In the genomic region with DNA sequence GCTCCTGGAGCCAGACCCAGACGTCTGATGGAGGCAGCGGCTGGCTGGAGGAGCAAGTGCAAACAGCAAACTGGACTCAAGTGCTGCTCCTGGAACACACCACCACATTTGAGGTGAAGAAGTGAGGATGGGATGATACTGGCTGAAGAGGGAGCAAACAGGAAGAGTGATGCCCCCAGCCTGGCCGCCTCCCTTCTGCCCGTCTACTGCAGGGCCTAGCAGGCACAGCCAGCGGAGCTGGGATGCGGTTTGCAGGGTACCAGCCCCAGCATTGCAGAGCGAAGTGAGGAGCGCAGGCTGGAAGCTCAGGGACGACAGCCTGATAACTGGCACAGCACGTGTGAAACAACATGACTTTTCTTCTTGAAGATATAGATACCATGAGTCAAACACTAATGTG, we compare ENCODE assay signal across 2 cellular contexts.
TF ChIP-seq lines count a peak whose summit lies in the region.

No MANE protein-coding gene starts in this region.

TF ChIP-seq in IMR-90, 13 proteins besides CTCF, POLR2A, EP300 and RAD21:
- TF ChIP-seq CEBPB (IDR thresholded peaks at IDR 0.05; ENCODE audit: low read depth, low read length) (no peak), MAZ (IDR thresholded peaks at IDR 0.05; ENCODE audit: borderline replicate concordance, low read depth, low read length) (no peak), RFX5 (IDR thresholded peaks at IDR 0.05; ENCODE audit: low read depth, low read length) (no peak), MXI1 (IDR thresholded peaks at IDR 0.05; ENCODE audit: borderline replicate concordance, low read depth, low read length) (no peak), FOS (IDR thresholded peaks at IDR 0.05; ENCODE audit: low read depth, low read length) (no peak), BHLHE40 (IDR thresholded peaks at IDR 0.05; ENCODE audit: low read depth, low read length) (no peak), CHD1 (IDR thresholded peaks at IDR 0.05; ENCODE audit: low read depth, low read length) (no peak), MAFK (IDR thresholded peaks at IDR 0.05; ENCODE audit: low read depth, low read length) (no peak), SMC3 (IDR thresholded peaks at IDR 0.05; ENCODE audit: low read depth, low read length) (no peak), RCOR1 (IDR thresholded peaks at IDR 0.05; ENCODE audit: insufficient replicate concordance, low read length) (no peak), NFE2L2 (IDR thresholded peaks at IDR 0.05; ENCODE audit: low read depth, low read length) (no peak)
- TF ChIP-seq, protein P1, sequence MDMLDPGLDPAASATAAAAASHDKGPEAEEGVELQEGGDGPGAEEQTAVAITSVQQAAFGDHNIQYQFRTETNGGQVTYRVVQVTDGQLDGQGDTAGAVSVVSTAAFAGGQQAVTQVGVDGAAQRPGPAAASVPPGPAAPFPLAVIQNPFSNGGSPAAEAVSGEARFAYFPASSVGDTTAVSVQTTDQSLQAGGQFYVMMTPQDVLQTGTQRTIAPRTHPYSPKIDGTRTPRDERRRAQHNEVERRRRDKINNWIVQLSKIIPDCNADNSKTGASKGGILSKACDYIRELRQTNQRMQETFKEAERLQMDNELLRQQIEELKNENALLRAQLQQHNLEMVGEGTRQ (IDR thresholded peaks at IDR 0.05; ENCODE audit: low read depth, low read length): no peak
- TF ChIP-seq, protein P2, sequence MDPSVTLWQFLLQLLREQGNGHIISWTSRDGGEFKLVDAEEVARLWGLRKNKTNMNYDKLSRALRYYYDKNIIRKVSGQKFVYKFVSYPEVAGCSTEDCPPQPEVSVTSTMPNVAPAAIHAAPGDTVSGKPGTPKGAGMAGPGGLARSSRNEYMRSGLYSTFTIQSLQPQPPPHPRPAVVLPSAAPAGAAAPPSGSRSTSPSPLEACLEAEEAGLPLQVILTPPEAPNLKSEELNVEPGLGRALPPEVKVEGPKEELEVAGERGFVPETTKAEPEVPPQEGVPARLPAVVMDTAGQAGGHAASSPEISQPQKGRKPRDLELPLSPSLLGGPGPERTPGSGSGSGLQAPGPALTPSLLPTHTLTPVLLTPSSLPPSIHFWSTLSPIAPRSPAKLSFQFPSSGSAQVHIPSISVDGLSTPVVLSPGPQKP (IDR thresholded peaks at IDR 0.05; ENCODE audit: borderline replicate concordance, low read depth, low read length): no peak
TF ChIP-seq in IMR-90: peak in this region for 0.

TF ChIP-seq in WTC11, 78 proteins besides CTCF, POLR2A, EP300 and RAD21:
- TF ChIP-seq OVOL2 (CRISPR knock-in tag; IDR thresholded peaks at IDR 0.05; ENCODE audit: borderline replicate concordance): no peak
- TF ChIP-seq, protein P3, sequence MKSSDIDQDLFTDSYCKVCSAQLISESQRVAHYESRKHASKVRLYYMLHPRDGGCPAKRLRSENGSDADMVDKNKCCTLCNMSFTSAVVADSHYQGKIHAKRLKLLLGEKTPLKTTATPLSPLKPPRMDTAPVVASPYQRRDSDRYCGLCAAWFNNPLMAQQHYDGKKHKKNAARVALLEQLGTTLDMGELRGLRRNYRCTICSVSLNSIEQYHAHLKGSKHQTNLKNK (CRISPR knock-in tag; IDR thresholded peaks at IDR 0.05): no peak
- TF ChIP-seq, protein P4, sequence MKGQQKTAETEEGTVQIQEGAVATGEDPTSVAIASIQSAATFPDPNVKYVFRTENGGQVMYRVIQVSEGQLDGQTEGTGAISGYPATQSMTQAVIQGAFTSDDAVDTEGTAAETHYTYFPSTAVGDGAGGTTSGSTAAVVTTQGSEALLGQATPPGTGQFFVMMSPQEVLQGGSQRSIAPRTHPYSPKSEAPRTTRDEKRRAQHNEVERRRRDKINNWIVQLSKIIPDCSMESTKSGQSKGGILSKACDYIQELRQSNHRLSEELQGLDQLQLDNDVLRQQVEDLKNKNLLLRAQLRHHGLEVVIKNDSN (CRISPR knock-in tag; IDR thresholded peaks at IDR 0.05): no peak
- TF ChIP-seq, protein P5, sequence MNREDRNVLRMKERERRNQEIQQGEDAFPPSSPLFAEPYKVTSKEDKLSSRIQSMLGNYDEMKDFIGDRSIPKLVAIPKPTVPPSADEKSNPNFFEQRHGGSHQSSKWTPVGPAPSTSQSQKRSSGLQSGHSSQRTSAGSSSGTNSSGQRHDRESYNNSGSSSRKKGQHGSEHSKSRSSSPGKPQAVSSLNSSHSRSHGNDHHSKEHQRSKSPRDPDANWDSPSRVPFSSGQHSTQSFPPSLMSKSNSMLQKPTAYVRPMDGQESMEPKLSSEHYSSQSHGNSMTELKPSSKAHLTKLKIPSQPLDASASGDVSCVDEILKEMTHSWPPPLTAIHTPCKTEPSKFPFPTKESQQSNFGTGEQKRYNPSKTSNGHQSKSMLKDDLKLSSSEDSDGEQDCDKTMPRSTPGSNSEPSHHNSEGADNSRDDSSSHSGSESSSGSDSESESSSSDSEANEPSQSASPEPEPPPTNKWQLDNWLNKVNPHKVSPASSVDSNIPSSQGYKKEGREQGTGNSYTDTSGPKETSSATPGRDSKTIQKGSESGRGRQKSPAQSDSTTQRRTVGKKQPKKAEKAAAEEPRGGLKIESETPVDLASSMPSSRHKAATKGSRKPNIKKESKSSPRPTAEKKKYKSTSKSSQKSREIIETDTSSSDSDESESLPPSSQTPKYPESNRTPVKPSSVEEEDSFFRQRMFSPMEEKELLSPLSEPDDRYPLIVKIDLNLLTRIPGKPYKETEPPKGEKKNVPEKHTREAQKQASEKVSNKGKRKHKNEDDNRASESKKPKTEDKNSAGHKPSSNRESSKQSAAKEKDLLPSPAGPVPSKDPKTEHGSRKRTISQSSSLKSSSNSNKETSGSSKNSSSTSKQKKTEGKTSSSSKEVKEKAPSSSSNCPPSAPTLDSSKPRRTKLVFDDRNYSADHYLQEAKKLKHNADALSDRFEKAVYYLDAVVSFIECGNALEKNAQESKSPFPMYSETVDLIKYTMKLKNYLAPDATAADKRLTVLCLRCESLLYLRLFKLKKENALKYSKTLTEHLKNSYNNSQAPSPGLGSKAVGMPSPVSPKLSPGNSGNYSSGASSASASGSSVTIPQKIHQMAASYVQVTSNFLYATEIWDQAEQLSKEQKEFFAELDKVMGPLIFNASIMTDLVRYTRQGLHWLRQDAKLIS (CRISPR knock-in tag; IDR thresholded peaks at IDR 0.05; ENCODE audit: borderline replicate concordance): no peak
- TF ChIP-seq, protein P6, sequence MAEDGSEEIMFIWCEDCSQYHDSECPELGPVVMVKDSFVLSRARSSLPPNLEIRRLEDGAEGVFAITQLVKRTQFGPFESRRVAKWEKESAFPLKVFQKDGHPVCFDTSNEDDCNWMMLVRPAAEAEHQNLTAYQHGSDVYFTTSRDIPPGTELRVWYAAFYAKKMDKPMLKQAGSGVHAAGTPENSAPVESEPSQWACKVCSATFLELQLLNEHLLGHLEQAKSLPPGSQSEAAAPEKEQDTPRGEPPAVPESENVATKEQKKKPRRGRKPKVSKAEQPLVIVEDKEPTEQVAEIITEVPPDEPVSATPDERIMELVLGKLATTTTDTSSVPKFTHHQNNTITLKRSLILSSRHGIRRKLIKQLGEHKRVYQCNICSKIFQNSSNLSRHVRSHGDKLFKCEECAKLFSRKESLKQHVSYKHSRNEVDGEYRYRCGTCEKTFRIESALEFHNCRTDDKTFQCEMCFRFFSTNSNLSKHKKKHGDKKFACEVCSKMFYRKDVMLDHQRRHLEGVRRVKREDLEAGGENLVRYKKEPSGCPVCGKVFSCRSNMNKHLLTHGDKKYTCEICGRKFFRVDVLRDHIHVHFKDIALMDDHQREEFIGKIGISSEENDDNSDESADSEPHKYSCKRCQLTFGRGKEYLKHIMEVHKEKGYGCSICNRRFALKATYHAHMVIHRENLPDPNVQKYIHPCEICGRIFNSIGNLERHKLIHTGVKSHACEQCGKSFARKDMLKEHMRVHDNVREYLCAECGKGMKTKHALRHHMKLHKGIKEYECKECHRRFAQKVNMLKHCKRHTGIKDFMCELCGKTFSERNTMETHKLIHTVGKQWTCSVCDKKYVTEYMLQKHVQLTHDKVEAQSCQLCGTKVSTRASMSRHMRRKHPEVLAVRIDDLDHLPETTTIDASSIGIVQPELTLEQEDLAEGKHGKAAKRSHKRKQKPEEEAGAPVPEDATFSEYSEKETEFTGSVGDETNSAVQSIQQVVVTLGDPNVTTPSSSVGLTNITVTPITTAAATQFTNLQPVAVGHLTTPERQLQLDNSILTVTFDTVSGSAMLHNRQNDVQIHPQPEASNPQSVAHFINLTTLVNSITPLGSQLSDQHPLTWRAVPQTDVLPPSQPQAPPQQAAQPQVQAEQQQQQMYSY (CRISPR knock-in tag; IDR thresholded peaks at IDR 0.05): no peak
- TF ChIP-seq CREM (CRISPR knock-in tag; IDR thresholded peaks at IDR 0.05): no peak
- no peak for TF ChIP-seq ZBTB21 (CRISPR knock-in tag; IDR thresholded peaks at IDR 0.05; ENCODE audit: borderline replicate concordance)
- TF ChIP-seq, protein P7, sequence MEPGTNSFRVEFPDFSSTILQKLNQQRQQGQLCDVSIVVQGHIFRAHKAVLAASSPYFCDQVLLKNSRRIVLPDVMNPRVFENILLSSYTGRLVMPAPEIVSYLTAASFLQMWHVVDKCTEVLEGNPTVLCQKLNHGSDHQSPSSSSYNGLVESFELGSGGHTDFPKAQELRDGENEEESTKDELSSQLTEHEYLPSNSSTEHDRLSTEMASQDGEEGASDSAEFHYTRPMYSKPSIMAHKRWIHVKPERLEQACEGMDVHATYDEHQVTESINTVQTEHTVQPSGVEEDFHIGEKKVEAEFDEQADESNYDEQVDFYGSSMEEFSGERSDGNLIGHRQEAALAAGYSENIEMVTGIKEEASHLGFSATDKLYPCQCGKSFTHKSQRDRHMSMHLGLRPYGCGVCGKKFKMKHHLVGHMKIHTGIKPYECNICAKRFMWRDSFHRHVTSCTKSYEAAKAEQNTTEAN (CRISPR knock-in tag; IDR thresholded peaks at IDR 0.05): no peak
TF ChIP-seq in WTC11: peak in this region for 0.
